Comparison of ENCODE assay signal across 1 cellular context in the genomic region with DNA sequence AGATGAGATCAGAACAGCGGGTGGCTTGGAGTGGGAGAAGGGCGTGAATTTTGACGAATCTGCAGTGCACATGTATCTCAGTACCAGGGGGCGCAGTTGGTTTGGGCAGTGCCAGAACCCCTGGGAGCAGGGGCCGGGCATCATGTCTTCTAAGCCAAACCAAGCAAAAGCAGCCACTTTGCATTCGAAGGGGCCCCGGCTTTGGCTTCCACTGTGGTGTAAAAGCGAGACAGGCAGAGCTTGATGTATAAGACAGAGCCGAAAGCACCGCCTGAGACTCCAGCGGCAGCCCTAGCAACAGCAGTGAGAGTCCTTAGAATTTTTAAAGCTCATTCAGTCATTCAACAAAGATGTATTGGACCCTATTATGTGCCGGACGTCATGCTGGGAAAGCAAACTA.
TF ChIP-seq lines count a peak whose summit lies in the region.

No MANE protein-coding gene starts in this region.

TF ChIP-seq in GM12878, 131 proteins besides CTCF, POLR2A, EP300 and RAD21 (continued from another document):
- TF ChIP-seq SMAD1 (IDR thresholded peaks at IDR 0.05; ENCODE audit: low read depth, partially characterized antibody): no peak
